In the genomic region with DNA sequence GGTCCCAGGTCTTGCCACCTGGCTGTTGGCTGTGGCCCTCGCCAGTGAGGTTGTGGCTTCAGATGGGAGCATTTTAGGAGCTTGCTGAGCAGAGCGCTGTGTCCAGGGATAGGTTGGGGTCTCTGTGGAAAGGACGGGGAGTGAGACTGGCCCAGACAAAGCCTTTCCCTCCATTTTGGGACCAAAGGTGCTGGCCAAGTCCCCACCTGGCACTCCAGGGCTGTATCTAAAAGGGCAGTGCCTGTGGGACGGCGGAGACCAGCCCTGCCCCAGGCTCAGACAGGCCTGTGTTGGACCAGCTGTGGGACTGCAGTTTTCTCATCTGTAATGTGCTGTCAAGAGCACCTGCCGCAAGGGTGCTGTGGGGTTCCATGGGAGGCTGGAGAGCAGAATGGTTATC, we compare ENCODE assay signal across 1 cellular context.
TF ChIP-seq lines count a peak whose summit lies in the region.

No MANE protein-coding gene starts in this region.

TF ChIP-seq in A549, 52 proteins besides CTCF, POLR2A, EP300 and RAD21:
- TF ChIP-seq ESRRA (IDR thresholded peaks at IDR 0.05; ENCODE audit: borderline replicate concordance, low read length), result no peak
- TF ChIP-seq FOSB (CRISPR knock-in tag; IDR thresholded peaks at IDR 0.05), result no peak
- TF ChIP-seq HDAC2 (IDR thresholded peaks at IDR 0.05), result no peak
- TF ChIP-seq, protein P1, sequence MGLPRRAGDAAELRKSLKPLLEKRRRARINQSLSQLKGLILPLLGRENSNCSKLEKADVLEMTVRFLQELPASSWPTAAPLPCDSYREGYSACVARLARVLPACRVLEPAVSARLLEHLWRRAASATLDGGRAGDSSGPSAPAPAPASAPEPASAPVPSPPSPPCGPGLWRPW (IDR thresholded peaks at IDR 0.05), result no peak
- no peak for TF ChIP-seq ZSCAN20 (CRISPR knock-in tag; IDR thresholded peaks at IDR 0.05)
- no peak for TF ChIP-seq JUNB (IDR thresholded peaks at IDR 0.05)
- no peak for TF ChIP-seq SMC3 (IDR thresholded peaks at IDR 0.05)
